2 cellular contexts compared by ENCODE assay signal in the genomic region with DNA sequence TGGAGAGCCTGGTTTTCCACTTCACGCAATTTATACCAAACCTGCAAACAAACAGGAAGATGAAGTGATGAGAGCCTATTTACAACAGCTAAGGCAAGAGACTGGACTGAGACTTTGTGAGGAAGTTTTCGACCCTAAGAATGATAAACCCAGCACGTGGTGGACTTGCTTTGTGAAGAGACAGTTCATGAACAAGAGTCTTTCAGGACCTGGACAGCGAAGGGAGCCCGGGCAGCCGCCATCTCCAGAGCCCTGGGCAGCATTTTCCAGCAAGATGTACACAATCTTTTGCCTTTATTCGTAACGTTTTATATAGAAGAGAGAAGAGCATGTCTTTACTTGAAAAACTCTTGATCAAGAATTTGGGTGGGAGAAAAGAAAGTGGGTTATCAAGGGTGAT.
TF ChIP-seq lines count a peak whose summit lies in the region.

No MANE protein-coding gene starts in this region.

TF ChIP-seq in Ishikawa, 13 proteins besides CTCF, POLR2A, EP300 and RAD21:
- TF ChIP-seq REST (IDR thresholded peaks at IDR 0.05; ENCODE audit: low read depth): peak; percentile 49; the same call in 1 of the 2 replicates

TF ChIP-seq in liver, 16 proteins besides CTCF, POLR2A, EP300 and RAD21:
- TF ChIP-seq REST (IDR thresholded peaks at IDR 0.05): peak; percentile 53
